In the genomic region with DNA sequence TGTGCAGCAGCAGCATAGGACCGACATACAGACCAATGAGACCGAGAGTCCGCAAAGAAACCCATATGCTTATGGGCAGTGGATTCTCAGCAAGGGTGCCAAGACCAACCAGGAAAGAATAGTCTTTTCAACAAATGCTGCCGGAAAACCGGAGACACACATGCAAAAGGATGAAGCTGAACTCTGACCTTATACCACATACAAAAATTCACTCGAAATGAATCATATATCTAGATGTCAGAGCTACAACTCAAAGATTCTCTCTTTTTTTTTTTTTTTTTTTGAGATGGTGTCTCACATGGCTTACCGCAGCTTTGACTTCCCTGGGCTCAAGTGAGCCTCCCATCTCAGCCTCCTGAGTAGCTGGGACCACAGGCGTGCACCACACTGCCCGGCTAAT, we compare ENCODE assay signal across 23 cellular contexts. TPM values are rescaled to one million over a fixed set of nuclear protein-coding genes. Genes with fewer than 3 reads are reported as not detected.
DNase-seq lines count a peak whose midpoint lies in the region; ATAC-seq, FAIRE-seq and TF ChIP-seq lines count a peak whose summit lies in the region.
"Had no signal": no experiment of that assay in that cellular context is flagged by ENCODE, and none has a peak within 500 bp of the region (broad histone marks: within the 10 kb centered on the region; RNA-seq: fewer than 3 reads in every experiment).

No MANE protein-coding gene starts in this region.

- ATAC-seq in GM21576 (IDR thresholded peaks at IDR 0.05; ENCODE audit: unreplicated experiment), result no peak
- ATAC-seq: GM23338 had no signal

- DNase-seq in EL (peak; percentile 53), RPMI7951 (ENCODE audit: low read depth) (peak; percentile 6), iris pigment epithelial cell (ENCODE audit: low read depth) (peak; percentile 40), DMS53 (lab: John Stamatoyannopoulos, UW) (no peak), GM12891 (ENCODE audit: insufficient read length, low spot score) (no peak)
- DNase-seq: ACHN; BE2C; C1 segment of cervical spinal cord; Caco-2; CD4-positive, CD25-positive, alpha-beta regulatory T cell; DND-41; GF-D8; HCEC 1CT; HFFc6; Karpas-422; KBM-7 had no signal

- FAIRE-seq in GM12891 (lab: Jason Lieb, UNC), result no peak
- FAIRE-seq: A204.1, D721Med, GM19239, H54, HTR-8/SVneo had no signal

- TF ChIP-seq POLR2A in GM12891 (IDR thresholded peaks at IDR 0.05; ENCODE audit: low read depth, low read length), result no peak

TF ChIP-seq in GM12891, 5 proteins besides CTCF, POLR2A, EP300 and RAD21:
- TF ChIP-seq POLR2AphosphoS5 (IDR thresholded peaks at IDR 0.05; ENCODE audit: low read depth, low read length) (no peak), SPI1 (IDR thresholded peaks at IDR 0.05; ENCODE audit: low read depth, low read length) (no peak), TAF1 (IDR thresholded peaks at IDR 0.05; ENCODE audit: low read depth, low read length) (no peak), POU2F2 (IDR thresholded peaks at IDR 0.05; ENCODE audit: low read depth, low read length) (no peak), PAX5 (IDR thresholded peaks at IDR 0.05; ENCODE audit: insufficient read depth, low read length, severe bottlenecking) (no peak)

RNA-seq across cellular contexts. Expression of a gene that starts 16.0 kb away (rescaled TPM):
- total RNA-seq in RPMI7951 (2014; rRNA removed; shearing (Covaris generic)), result 16.2 and 17.2 TPM in 2 replicates
- polyA plus RNA-seq in GM12891 (2012; ENCODE audit: low read depth, missing spikeins), result 14.1 TPM

RNA-seq across cellular contexts. Expression of a gene that starts 36.0 kb away (rescaled TPM):
- total RNA-seq in RPMI7951 (2014; rRNA removed; shearing (Covaris generic)), result 12.1 and 12.2 TPM in 2 replicates
- polyA plus RNA-seq in GM12891 (2012; ENCODE audit: low read depth, missing spikeins), result 10.4 TPM

RNA-seq across cellular contexts. Expression of a gene that starts 36.0 kb away (rescaled TPM):
- total RNA-seq in RPMI7951 (2014; rRNA removed; shearing (Covaris generic)), result 0.24 and 0.59 TPM in 2 replicates
- polyA plus RNA-seq in GM12891 (2012; ENCODE audit: low read depth, missing spikeins), result 0.40 TPM

Comparison
In these comparisons a context has a peak if more than half of its experiments do, and no peak if none do; other contexts are left out.
1. DNase-seq: peak in EL (single experiment), RPMI7951 (single experiment) and iris pigment epithelial cell (single experiment); none in DMS53 (single experiment) and GM12891 (single experiment).